9 cellular contexts compared by ENCODE assay signal in the genomic region with DNA sequence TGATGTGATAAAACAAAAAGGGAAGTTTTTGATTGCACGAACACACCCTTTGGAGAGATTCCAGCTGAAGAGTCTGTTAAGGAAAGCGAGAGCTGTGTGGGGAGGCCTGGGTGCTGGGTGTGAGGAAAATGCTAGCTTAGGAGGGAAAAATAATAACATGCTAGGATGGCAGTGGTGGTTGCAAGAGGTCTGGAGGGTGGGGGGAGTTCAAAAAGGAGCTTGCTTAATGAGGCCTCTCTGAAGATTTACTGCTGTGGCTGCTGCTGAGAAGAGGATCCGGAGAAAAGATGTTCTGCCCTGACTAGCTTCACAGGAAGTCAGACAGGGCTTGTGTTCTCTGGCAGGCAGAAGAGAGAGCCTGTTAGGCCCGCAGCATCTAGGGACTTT.
DNase-seq lines count a peak whose midpoint lies in the region; ATAC-seq, FAIRE-seq and TF ChIP-seq lines count a peak whose summit lies in the region.
"Had no signal": no experiment of that assay in that cellular context is flagged by ENCODE, and none has a peak within 500 bp of the region (broad histone marks: within the 10 kb centered on the region; RNA-seq: fewer than 3 reads in every experiment).

No MANE protein-coding gene starts in this region.

- H2AFZ ChIP-seq in astrocyte (ENCODE audit: low read depth, low read length) = peak overlapping the region; percentile 42

- peaks cover 33% of the 10 kb centered on the region for H3K4me1 ChIP-seq in astrocyte (ENCODE audit: insufficient read depth, low read length)
- H3K4me1 ChIP-seq in mucosa of rectum (ENCODE audit: control insufficient read depth in 2 of 2, insufficient read depth in 2 of 2, low read length in 2 of 2) = peaks cover 29 to 34% of the 10 kb centered on the region in 2 donors

- no peak overlapping the region for H3K4me3 ChIP-seq in astrocyte (ENCODE audit: insufficient read depth, low read depth, low read length)
- H3K4me3 ChIP-seq in mucosa of rectum (ENCODE audit: low read length in 2 of 2) = no peak overlapping the region

- H3K9ac ChIP-seq in astrocyte (ENCODE audit: low read length) (peak overlapping the region; percentile 61), mucosa of rectum (ENCODE audit: low read depth in 1 of 2, low read length in 2 of 2) (no peak overlapping the region)

- H3K27ac ChIP-seq in astrocyte (ENCODE audit: low read depth, low read length) = peak overlapping the region; percentile 57
- peak overlapping the region; percentile 61 to 65 for H3K27ac ChIP-seq in mucosa of rectum (ENCODE audit: low read depth in 2 of 2, low read length in 2 of 2)

- peaks cover under 1% of the 10 kb centered on the region for H3K9me3 Mint-ChIP-seq in astrocyte (ENCODE audit: unreplicated experiment)

- H3K79me2 ChIP-seq in astrocyte (ENCODE audit: insufficient read depth, low read length) = no peaks in the 10 kb centered on the region

- FAIRE-seq in astrocyte (lab: Jason Lieb, UNC) (no peak), frontal cortex (lab: Jason Lieb, UNC) (no peak)

- no peaks in the 10 kb centered on the region for H4K20me1 ChIP-seq in astrocyte (ENCODE audit: insufficient read depth, low read length)

- ATAC-seq in HG02852 (IDR thresholded peaks at IDR 0.05; ENCODE audit: unreplicated experiment) (no peak), HG03196 (IDR thresholded peaks at IDR 0.05; ENCODE audit: unreplicated experiment) (no peak)

- H3K36me3 Mint-ChIP-seq in astrocyte (ENCODE audit: low read depth, unreplicated experiment) = no peaks in the 10 kb centered on the region

- H3K9me3 ChIP-seq in astrocyte (ENCODE audit: insufficient read depth, low read depth, low read length) (no peaks in the 10 kb centered on the region), mucosa of rectum (ENCODE audit: control insufficient read depth in 2 of 2, low read length in 2 of 2) (no peaks in the 10 kb centered on the region)

- H3K27me3 ChIP-seq in astrocyte (ENCODE audit: insufficient read depth, low read length) (no peaks in the 10 kb centered on the region), mucosa of rectum (ENCODE audit: control insufficient read depth in 2 of 2, insufficient read depth in 2 of 2, low read length in 2 of 2) (no peaks in the 10 kb centered on the region)

- H3K27me3 Mint-ChIP-seq in astrocyte (ENCODE audit: low read depth, unreplicated experiment) = peaks cover under 1% of the 10 kb centered on the region

- no peak overlapping the region for H3K4me3 Mint-ChIP-seq in astrocyte (ENCODE audit: unreplicated experiment)

- no peak for TF ChIP-seq CTCF in astrocyte (IDR thresholded peaks at IDR 0.05; ENCODE audit: insufficient read depth, low read depth, low read length)

- peak overlapping the region; percentile 40 for H3K4me2 ChIP-seq in astrocyte (ENCODE audit: low read length)

- H3K36me3 ChIP-seq in astrocyte (ENCODE audit: insufficient read depth, low read length) (no peaks in the 10 kb centered on the region), mucosa of rectum (ENCODE audit: control insufficient read depth in 2 of 2, insufficient read depth in 2 of 2, low read length in 2 of 2) (no peaks in the 10 kb centered on the region)

- peaks cover 55% of the 10 kb centered on the region for H3K4me1 Mint-ChIP-seq in astrocyte (ENCODE audit: low read depth, unreplicated experiment)

- peak overlapping the region; percentile 86 for H3K27ac Mint-ChIP-seq in astrocyte (ENCODE audit: unreplicated experiment)

- DNase-seq in AG20443 (ENCODE audit: low spot score) (peak; percentile 35), KG1 (lab: John Stamatoyannopoulos, UW) (peak; percentile 73), astrocyte (ENCODE audit: low read depth) (peak; percentile 30), frontal cortex (ENCODE audit: low spot score in 2 of 2) (no peak), H4 (ENCODE audit: low spot score) (no peak)
- DNase-seq: right cardiac atrium had no signal

Comparison
In these comparisons a context has a peak if more than half of its experiments do, and no peak if none do; other contexts are left out.
1. DNase-seq: peak in AG20443 (single experiment), KG1 (single experiment) and astrocyte (single experiment); none in frontal cortex (0 of 2) and H4 (single experiment).